ENCODE assay signal across 1 cellular context in the genomic region with DNA sequence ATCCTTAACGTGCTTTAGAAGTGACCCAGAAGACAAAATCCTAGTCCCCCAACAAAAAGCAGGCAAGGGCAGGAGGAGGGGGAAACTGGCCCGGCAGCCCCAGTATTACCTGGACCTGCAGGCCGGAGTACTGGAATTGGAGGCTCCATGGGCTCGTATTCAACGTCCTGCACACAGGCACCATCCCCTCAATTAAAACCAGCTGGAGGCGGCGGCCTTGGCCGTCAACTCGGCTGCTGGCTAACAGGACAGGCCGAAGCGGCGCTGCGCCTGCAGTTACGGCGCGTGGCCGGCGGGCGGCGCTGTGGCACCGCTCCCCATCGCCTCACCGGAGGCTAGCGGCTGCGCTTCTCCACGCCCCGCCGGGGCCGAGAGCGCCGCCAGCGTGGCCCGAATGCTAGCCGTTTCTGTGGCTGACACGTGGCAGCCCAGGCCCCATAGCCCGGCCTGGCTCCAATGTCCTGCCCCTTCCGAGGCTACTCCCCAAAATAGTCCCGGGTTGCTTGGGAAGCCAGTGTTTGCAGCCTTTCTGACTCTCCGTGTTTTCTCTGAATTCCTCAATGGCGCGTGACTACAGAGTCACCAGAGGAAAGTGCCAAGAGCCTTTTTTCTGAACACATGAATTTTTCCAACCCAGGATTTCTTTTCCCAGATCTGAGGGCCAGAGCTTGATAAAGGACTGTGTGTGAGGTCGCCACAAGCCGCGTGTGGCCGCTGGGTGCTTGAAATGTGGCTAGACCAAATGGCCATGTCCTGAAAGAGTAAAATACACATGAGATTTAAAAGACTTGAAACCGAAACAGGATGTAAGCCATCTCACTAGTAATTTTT.
A peak's percentile ranks its signal among the peaks of the same experiment; 100 is the strongest.
TF ChIP-seq lines count a peak whose summit lies in the region.

No MANE protein-coding gene starts in this region.

TF ChIP-seq in HEK293, 187 proteins besides CTCF, POLR2A, EP300 and RAD21 (continued from another document and continues in another):
- TF ChIP-seq, protein P1, sequence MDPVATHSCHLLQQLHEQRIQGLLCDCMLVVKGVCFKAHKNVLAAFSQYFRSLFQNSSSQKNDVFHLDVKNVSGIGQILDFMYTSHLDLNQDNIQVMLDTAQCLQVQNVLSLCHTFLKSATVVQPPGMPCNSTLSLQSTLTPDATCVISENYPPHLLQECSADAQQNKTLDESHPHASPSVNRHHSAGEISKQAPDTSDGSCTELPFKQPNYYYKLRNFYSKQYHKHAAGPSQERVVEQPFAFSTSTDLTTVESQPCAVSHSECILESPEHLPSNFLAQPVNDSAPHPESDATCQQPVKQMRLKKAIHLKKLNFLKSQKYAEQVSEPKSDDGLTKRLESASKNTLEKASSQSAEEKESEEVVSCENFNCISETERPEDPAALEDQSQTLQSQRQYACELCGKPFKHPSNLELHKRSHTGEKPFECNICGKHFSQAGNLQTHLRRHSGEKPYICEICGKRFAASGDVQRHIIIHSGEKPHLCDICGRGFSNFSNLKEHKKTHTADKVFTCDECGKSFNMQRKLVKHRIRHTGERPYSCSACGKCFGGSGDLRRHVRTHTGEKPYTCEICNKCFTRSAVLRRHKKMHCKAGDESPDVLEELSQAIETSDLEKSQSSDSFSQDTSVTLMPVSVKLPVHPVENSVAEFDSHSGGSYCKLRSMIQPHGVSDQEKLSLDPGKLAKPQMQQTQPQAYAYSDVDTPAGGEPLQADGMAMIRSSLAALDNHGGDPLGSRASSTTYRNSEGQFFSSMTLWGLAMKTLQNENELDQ (tag by site-specific recombination; IDR thresholded peaks at IDR 0.05; ENCODE audit: low read depth), result no peak
- TF ChIP-seq ZNF114 (tag by site-specific recombination; IDR thresholded peaks at IDR 0.05) (no peak), ZNF146 (tag by site-specific recombination; IDR thresholded peaks at IDR 0.05) (no peak), ZNF747 (tag by site-specific recombination; IDR thresholded peaks at IDR 0.05) (no peak), OSR2 (tag by site-specific recombination; IDR thresholded peaks at IDR 0.05) (no peak), ZNF23 (tag by site-specific recombination; IDR thresholded peaks at IDR 0.05; ENCODE audit: borderline replicate concordance) (no peak), BCL11A (tag by site-specific recombination; IDR thresholded peaks at IDR 0.05; ENCODE audit: low read depth) (peak; percentile 50; the same call in 1 of the 2 replicates), ZSCAN30 (tag by site-specific recombination; IDR thresholded peaks at IDR 0.05) (peak; percentile 95), WT1 (tag by site-specific recombination; IDR thresholded peaks at IDR 0.05) (no peak; the same call in 1 of the 2 replicates), ZNF138 (tag by site-specific recombination; IDR thresholded peaks at IDR 0.05; ENCODE audit: borderline replicate concordance) (no peak), ZNF521 (tag by site-specific recombination; IDR thresholded peaks at IDR 0.05) (no peak), YY2 (tag by site-specific recombination; IDR thresholded peaks at IDR 0.05) (no peak), ZNF311 (tag by site-specific recombination; IDR thresholded peaks at IDR 0.05; ENCODE audit: borderline replicate concordance) (no peak), SP3 (tag by site-specific recombination; IDR thresholded peaks at IDR 0.05) (peak; percentile 12; the same call in 1 of the 2 replicates), ZNF423 (tag by site-specific recombination; IDR thresholded peaks at IDR 0.05) (no peak), ZNF654 (tag by site-specific recombination; IDR thresholded peaks at IDR 0.05; ENCODE audit: low read depth) (0 out of 2 replicates have a peak, but pooled peaks have one; percentile 29), ZFP37 (tag by site-specific recombination; IDR thresholded peaks at IDR 0.05) (no peak), GLIS2 (tag by site-specific recombination; IDR thresholded peaks at IDR 0.05) (peak; percentile 40; the same call in 1 of the 2 replicates), GLI2 (tag by site-specific recombination; IDR thresholded peaks at IDR 0.05; ENCODE audit: borderline replicate concordance, low read depth) (no peak), ZNF214 (tag by site-specific recombination; IDR thresholded peaks at IDR 0.05; ENCODE audit: borderline replicate concordance) (no peak), ZNF16 (tag by site-specific recombination; IDR thresholded peaks at IDR 0.05; ENCODE audit: low read depth) (no peak), ZNF302 (tag by site-specific recombination; IDR thresholded peaks at IDR 0.05; ENCODE audit: low read depth) (no peak), ZNF341 (tag by site-specific recombination; IDR thresholded peaks at IDR 0.05; ENCODE audit: low read depth) (no peak)
- TF ChIP-seq, protein P2, sequence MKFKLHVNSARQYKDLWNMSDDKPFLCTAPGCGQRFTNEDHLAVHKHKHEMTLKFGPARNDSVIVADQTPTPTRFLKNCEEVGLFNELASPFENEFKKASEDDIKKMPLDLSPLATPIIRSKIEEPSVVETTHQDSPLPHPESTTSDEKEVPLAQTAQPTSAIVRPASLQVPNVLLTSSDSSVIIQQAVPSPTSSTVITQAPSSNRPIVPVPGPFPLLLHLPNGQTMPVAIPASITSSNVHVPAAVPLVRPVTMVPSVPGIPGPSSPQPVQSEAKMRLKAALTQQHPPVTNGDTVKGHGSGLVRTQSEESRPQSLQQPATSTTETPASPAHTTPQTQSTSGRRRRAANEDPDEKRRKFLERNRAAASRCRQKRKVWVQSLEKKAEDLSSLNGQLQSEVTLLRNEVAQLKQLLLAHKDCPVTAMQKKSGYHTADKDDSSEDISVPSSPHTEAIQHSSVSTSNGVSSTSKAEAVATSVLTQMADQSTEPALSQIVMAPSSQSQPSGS (tag by site-specific recombination; IDR thresholded peaks at IDR 0.05; ENCODE audit: low read depth), result no peak
- TF ChIP-seq, protein P3, sequence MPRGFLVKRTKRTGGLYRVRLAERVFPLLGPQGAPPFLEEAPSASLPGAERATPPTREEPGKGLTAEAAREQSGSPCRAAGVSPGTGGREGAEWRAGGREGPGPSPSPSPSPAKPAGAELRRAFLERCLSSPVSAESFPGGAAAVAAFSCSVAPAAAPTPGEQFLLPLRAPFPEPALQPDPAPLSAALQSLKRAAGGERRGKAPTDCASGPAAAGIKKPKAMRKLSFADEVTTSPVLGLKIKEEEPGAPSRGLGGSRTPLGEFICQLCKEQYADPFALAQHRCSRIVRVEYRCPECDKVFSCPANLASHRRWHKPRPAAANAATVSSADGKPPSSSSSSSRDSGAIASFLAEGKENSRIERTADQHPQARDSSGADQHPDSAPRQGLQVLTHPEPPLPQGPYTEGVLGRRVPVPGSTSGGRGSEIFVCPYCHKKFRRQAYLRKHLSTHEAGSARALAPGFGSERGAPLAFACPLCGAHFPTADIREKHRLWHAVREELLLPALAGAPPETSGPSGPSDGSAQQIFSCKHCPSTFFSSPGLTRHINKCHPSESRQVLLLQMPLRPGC (tag by site-specific recombination; IDR thresholded peaks at IDR 0.05), result no peak
- TF ChIP-seq, protein P4, sequence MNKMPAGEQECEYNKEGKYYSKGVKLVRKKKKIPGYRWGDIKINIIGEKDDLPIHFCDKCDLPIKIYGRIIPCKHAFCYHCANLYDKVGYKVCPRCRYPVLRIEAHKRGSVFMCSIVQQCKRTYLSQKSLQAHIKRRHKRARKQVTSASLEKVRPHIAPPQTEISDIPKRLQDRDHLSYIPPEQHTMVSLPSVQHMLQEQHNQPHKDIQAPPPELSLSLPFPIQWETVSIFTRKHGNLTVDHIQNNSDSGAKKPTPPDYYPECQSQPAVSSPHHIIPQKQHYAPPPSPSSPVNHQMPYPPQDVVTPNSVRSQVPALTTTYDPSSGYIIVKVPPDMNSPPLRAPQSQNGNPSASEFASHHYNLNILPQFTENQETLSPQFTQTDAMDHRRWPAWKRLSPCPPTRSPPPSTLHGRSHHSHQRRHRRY (tag by site-specific recombination; IDR thresholded peaks at IDR 0.05), result no peak
- TF ChIP-seq, protein P5, sequence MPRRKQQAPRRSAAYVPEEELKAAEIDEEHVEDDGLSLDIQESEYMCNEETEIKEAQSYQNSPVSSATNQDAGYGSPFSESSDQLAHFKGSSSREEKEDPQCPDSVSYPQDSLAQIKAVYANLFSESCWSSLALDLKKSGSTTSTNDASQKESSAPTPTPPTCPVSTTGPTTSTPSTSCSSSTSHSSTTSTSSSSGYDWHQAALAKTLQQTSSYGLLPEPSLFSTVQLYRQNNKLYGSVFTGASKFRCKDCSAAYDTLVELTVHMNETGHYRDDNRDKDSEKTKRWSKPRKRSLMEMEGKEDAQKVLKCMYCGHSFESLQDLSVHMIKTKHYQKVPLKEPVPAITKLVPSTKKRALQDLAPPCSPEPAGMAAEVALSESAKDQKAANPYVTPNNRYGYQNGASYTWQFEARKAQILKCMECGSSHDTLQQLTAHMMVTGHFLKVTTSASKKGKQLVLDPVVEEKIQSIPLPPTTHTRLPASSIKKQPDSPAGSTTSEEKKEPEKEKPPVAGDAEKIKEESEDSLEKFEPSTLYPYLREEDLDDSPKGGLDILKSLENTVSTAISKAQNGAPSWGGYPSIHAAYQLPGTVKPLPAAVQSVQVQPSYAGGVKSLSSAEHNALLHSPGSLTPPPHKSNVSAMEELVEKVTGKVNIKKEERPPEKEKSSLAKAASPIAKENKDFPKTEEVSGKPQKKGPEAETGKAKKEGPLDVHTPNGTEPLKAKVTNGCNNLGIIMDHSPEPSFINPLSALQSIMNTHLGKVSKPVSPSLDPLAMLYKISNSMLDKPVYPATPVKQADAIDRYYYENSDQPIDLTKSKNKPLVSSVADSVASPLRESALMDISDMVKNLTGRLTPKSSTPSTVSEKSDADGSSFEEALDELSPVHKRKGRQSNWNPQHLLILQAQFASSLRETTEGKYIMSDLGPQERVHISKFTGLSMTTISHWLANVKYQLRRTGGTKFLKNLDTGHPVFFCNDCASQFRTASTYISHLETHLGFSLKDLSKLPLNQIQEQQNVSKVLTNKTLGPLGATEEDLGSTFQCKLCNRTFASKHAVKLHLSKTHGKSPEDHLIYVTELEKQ (tag by site-specific recombination; IDR thresholded peaks at IDR 0.05; ENCODE audit: borderline replicate concordance), result no peak
- TF ChIP-seq, protein P6, sequence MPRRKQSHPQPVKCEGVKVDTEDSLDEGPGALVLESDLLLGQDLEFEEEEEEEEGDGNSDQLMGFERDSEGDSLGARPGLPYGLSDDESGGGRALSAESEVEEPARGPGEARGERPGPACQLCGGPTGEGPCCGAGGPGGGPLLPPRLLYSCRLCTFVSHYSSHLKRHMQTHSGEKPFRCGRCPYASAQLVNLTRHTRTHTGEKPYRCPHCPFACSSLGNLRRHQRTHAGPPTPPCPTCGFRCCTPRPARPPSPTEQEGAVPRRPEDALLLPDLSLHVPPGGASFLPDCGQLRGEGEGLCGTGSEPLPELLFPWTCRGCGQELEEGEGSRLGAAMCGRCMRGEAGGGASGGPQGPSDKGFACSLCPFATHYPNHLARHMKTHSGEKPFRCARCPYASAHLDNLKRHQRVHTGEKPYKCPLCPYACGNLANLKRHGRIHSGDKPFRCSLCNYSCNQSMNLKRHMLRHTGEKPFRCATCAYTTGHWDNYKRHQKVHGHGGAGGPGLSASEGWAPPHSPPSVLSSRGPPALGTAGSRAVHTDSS (tag by site-specific recombination; IDR thresholded peaks at IDR 0.05), result no peak
- TF ChIP-seq, protein P7, sequence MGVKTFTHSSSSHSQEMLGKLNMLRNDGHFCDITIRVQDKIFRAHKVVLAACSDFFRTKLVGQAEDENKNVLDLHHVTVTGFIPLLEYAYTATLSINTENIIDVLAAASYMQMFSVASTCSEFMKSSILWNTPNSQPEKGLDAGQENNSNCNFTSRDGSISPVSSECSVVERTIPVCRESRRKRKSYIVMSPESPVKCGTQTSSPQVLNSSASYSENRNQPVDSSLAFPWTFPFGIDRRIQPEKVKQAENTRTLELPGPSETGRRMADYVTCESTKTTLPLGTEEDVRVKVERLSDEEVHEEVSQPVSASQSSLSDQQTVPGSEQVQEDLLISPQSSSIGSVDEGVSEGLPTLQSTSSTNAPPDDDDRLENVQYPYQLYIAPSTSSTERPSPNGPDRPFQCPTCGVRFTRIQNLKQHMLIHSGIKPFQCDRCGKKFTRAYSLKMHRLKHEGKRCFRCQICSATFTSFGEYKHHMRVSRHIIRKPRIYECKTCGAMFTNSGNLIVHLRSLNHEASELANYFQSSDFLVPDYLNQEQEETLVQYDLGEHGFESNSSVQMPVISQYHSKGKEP (tag by site-specific recombination; IDR thresholded peaks at IDR 0.05), result no peak
- TF ChIP-seq, protein P8, sequence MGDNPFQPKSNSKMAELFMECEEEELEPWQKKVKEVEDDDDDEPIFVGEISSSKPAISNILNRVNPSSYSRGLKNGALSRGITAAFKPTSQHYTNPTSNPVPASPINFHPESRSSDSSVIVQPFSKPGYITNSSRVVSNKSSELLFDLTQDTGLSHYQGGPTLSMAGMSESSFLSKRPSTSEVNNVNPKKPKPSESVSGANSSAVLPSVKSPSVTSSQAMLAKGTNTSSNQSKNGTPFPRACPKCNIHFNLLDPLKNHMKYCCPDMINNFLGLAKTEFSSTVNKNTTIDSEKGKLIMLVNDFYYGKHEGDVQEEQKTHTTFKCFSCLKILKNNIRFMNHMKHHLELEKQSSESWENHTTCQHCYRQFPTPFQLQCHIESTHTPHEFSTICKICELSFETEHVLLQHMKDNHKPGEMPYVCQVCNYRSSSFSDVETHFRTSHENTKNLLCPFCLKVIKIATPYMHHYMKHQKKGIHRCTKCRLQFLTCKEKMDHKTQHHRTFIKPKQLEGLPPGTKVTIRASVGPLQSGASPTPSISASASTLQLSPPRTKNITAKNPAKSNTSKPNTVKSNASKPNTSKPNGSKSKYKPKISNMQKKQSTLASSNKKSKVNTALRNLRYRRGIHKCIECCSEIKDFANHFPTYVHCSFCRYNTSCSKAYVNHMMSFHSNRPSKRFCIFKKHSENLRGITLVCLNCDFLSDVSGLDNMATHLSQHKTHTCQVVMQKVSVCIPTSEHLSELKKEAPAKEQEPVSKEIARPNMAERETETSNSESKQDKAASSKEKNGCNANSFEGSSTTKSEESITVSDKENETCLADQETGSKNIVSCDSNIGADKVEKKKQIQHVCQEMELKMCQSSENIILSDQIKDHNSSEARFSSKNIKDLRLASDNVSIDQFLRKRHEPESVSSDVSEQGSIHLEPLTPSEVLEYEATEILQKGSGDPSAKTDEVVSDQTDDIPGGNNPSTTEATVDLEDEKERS (tag by site-specific recombination; IDR thresholded peaks at IDR 0.05), result no peak
- TF ChIP-seq, protein P9, sequence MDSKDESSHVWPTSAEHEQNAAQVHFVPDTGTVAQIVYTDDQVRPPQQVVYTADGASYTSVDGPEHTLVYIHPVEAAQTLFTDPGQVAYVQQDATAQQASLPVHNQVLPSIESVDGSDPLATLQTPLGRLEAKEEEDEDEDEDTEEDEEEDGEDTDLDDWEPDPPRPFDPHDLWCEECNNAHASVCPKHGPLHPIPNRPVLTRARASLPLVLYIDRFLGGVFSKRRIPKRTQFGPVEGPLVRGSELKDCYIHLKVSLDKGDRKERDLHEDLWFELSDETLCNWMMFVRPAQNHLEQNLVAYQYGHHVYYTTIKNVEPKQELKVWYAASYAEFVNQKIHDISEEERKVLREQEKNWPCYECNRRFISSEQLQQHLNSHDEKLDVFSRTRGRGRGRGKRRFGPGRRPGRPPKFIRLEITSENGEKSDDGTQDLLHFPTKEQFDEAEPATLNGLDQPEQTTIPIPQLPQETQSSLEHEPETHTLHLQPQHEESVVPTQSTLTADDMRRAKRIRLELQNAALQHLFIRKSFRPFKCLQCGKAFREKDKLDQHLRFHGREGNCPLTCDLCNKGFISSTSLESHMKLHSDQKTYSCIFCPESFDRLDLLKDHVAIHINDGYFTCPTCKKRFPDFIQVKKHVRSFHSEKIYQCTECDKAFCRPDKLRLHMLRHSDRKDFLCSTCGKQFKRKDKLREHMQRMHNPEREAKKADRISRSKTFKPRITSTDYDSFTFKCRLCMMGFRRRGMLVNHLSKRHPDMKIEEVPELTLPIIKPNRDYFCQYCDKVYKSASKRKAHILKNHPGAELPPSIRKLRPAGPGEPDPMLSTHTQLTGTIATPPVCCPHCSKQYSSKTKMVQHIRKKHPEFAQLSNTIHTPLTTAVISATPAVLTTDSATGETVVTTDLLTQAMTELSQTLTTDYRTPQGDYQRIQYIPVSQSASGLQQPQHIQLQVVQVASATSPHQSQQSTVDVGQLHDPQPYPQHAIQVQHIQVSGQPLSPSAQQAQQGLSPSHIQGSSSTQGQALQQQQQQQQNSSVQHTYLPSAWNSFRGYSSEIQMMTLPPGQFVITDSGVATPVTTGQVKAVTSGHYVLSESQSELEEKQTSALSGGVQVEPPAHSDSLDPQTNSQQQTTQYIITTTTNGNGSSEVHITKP (tag by site-specific recombination; IDR thresholded peaks at IDR 0.05), result 0 out of 2 replicates have a peak, but pooled peaks have one; percentile 16
